In the genomic region with DNA sequence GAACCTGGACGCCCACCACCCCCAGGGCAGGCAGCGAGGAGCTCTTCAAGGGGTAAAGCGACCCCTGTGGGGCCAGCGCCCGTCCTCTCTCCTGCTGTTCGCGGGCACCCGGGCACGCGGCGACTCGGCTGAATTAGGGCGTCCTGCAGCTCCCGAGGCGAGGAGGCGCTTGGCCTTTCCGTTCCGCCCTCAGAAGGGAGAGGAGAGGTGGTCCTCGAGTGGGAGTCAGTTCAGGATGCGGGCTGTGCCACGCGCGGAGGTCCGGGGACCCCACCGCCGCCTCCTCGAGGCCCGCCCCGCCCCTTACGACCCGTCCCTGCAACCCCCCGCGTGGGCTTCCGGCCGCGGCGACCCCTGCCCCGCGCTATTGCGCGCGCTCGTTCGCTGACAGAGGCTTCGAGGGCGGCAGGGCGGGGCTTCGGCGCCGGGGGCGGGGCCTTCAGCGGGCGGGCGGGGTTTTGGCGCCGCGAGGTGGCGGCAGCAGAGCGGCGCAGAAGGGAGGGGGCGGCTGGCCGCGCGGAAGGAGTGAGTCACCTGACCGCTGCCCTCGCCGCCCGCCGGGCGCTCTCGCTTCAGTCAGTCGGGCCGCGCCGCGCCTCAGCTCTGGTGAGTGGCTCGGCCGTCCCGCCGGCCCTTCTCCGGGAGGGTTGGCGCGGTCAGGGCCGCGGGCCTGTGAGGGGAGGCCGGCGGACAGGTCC, we compare ENCODE assay signal across 8 cellular contexts. TPM values are rescaled to one million over a fixed set of nuclear protein-coding genes. Genes with fewer than 3 reads are reported as not detected.
DNase-seq lines count a peak whose midpoint lies in the region; ATAC-seq and TF ChIP-seq lines count a peak whose summit lies in the region.

A gene (plus strand): TSS at position 575 of the 698 bp plus-strand sequence. CDS start 22,359 bp downstream, outside the sequence.

- H3K4me1 Mint-ChIP-seq in chondrocyte (ENCODE audit: low read depth): peaks cover 53% of the 10 kb centered on the region

- peak; percentile 67 for DNase-seq in AG09309 (ENCODE audit: low read depth)
- peak; percentile 66 for DNase-seq in NCI-H510A treated with DMSO at 0.1 percent for 48 hours (lab: John Stamatoyannopoulos, UW)
- DNase-seq in activated CD4-positive, alpha-beta T cell treated with anti-CD3 and anti-CD28 coated beads for 24 hours (ENCODE audit: low read depth in 2 of 2): peak; percentile 77 to 79
- peak; percentile 98 for DNase-seq in chondrocyte (ENCODE audit: low spot score)
- peak; percentile 91 for DNase-seq in kidney tubule cell (ENCODE audit: low spot score)
- DNase-seq in stimulated activated CD4-positive, alpha-beta T cell treated with anti-CD3 and anti-CD28 coated beads, Interleukin-1b, Interleukin-23, amount 100 ng/mL, for 24 hours (ENCODE audit: low read depth in 4 of 4, low spot score in 1 of 4): peak; percentile 57 to 87 (median 77)

- H3K27ac Mint-ChIP-seq in chondrocyte (ENCODE audit: unreplicated experiment): peak within 1 kb of the TSS; percentile 92

- peak; percentile 44 for ATAC-seq in GM19043 (IDR thresholded peaks at IDR 0.05; ENCODE audit: low read depth, unreplicated experiment)
- ATAC-seq in HG03432 (IDR thresholded peaks at IDR 0.05; ENCODE audit: unreplicated experiment): peak; percentile 63

- H3K27me3 Mint-ChIP-seq in chondrocyte (ENCODE audit: low read depth): no peaks in the 10 kb centered on the region

- no peaks in the 10 kb centered on the region for H3K36me3 Mint-ChIP-seq in chondrocyte (ENCODE audit: low read depth)

- peak within 1 kb of the TSS; percentile 64 for H3K4me3 ChIP-seq in AG09309 (ENCODE audit: control insufficient read depth, low read depth, low read length)

- H3K9me3 Mint-ChIP-seq in chondrocyte (ENCODE audit: low read depth): peaks cover under 1% of the 10 kb centered on the region

- peak within 1 kb of the TSS; percentile 81 for H3K4me3 Mint-ChIP-seq in chondrocyte (ENCODE audit: unreplicated experiment)

- TF ChIP-seq CTCF in AG09309 (IDR thresholded peaks at IDR 0.05; ENCODE audit: control insufficient read depth, insufficient read depth, low read depth, low read length, missing control alignments) (peak; percentile 10), chondrocyte (IDR thresholded peaks at IDR 0.05) (peak; percentile 75)

RNA-seq across cellular contexts. Expression of the gene that starts here (rescaled TPM):
- total RNA-seq in chondrocyte: 85.4 to 123 TPM (median 120 TPM) in 3 replicates

Comparison
In these comparisons a context has a peak if more than half of its experiments do, and no peak if none do; other contexts are left out.
1. Peak in every context shown above with its lines: DNase-seq, ATAC-seq and H3K4me3 ChIP-seq.